ENCODE assay signal across 9 cellular contexts in the genomic region with DNA sequence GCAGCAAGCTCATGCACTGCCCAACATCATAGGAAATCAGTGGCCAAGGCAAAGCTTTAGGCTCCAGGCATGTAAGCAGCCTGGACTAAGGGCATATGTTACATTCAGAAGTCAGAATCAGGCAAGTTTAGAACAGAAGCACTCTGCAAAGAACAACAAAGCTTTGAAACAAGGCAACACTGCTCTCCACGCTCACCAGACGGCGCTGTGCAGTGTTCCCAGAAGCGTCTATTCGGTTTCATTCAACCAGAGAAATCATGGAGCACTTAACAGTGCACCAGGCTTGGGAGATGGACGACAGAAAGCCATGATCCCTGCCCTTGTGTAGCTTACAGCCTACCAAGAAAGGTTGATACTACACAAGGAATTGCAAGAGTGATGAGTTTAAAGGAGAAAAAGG.
DNase-seq lines count a peak whose midpoint lies in the region; ATAC-seq and TF ChIP-seq lines count a peak whose summit lies in the region.
"Had no signal": no experiment of that assay in that cellular context is flagged by ENCODE, and none has a peak within 500 bp of the region (broad histone marks: within the 10 kb centered on the region; RNA-seq: fewer than 3 reads in every experiment).

No MANE protein-coding gene starts in this region.

- no peak overlapping the region for H3K27ac Mint-ChIP-seq in osteocyte (ENCODE audit: unreplicated experiment)

- H3K9me3 ChIP-seq in cardiac muscle cell (ENCODE audit: low read depth) (no peaks in the 10 kb centered on the region), colonic mucosa (no peaks in the 10 kb centered on the region)

- peaks cover 2% of the 10 kb centered on the region for H3K4me1 Mint-ChIP-seq in osteocyte (ENCODE audit: unreplicated experiment)

- H3K4me3 ChIP-seq in cardiac muscle cell (no peak overlapping the region), colonic mucosa (no peak overlapping the region)

- intact Hi-C loops in Right ventricle myocardium inferior (cut with DNase I): loop anchor here (2.0 to 10.0 kb wide), 2 partner anchors 428 to 474 kb away; no protein-coding TSS in a partner anchor
- intact Hi-C loops in colonic mucosa (cut with DNase I): loop anchor here (10.0 kb wide), 1 partner anchor 222 kb away; no protein-coding TSS in a partner anchor

- ATAC-seq in Right ventricle myocardium inferior (no peak), GM21528 (IDR thresholded peaks at IDR 0.05; ENCODE audit: low FRiP score, unreplicated experiment) (no peak)

- no peak overlapping the region for H3K4me3 Mint-ChIP-seq in osteocyte (ENCODE audit: unreplicated experiment)
- H3K4me3 Mint-ChIP-seq: brain had no signal

- no peaks in the 10 kb centered on the region for H3K9me3 Mint-ChIP-seq in osteocyte (ENCODE audit: unreplicated experiment)

- peaks cover 13% of the 10 kb centered on the region for H3K27me3 Mint-ChIP-seq in osteocyte (ENCODE audit: unreplicated experiment)

- no peaks in the 10 kb centered on the region for H3K36me3 Mint-ChIP-seq in osteocyte (ENCODE audit: unreplicated experiment)

- peak; percentile 65 for TF ChIP-seq CTCF in cardiac muscle cell (IDR thresholded peaks at IDR 0.05; ENCODE audit: low read depth, low read length)
- TF ChIP-seq CTCF in colonic mucosa (IDR thresholded peaks at IDR 0.05): peak; percentile 35
- no peak for TF ChIP-seq CTCF in osteocyte (IDR thresholded peaks at IDR 0.05)

- H3K27me3 ChIP-seq in cardiac muscle cell: no peaks in the 10 kb centered on the region
- no peaks in the 10 kb centered on the region for H3K27me3 ChIP-seq in colonic mucosa

- H3K36me3 ChIP-seq in cardiac muscle cell: no peaks in the 10 kb centered on the region
- H3K36me3 ChIP-seq in colonic mucosa: no peaks in the 10 kb centered on the region

- H3K9ac ChIP-seq in colonic mucosa (ENCODE audit: low read depth in 2 of 2, low read length in 2 of 2): no peak overlapping the region

- no peak overlapping the region for H3K27ac ChIP-seq in cardiac muscle cell
- no peak overlapping the region for H3K27ac ChIP-seq in colonic mucosa

- no peaks in the 10 kb centered on the region for H3K4me1 ChIP-seq in cardiac muscle cell (ENCODE audit: low read depth)
- H3K4me1 ChIP-seq in colonic mucosa: no peaks in the 10 kb centered on the region

- peak; percentile 58 to 60 for DNase-seq in cardiac muscle cell (ENCODE audit: low read depth in 1 of 2, low spot score in 1 of 2)
- DNase-seq in Right ventricle myocardium inferior (ENCODE audit: missing footprints): no peak
- peak; percentile 12 for DNase-seq in NCI-H2171 (lab: John Stamatoyannopoulos, UW)
- peak; percentile 49 for DNase-seq in colonic mucosa
- DNase-seq in myocyte (ENCODE audit: low read depth): peak; percentile 40
- no peak for DNase-seq in osteocyte (ENCODE audit: extremely low spot score, unreplicated experiment)
- DNase-seq in NCI-H1694 (lab: John Stamatoyannopoulos, UW): no peak

Comparison
In these comparisons a context has a peak if more than half of its experiments do, and no peak if none do; other contexts are left out.
1. DNase-seq: peak in cardiac muscle cell (2 of 2), NCI-H2171 (single experiment), colonic mucosa (single experiment) and myocyte (single experiment); none in Right ventricle myocardium inferior (single experiment), osteocyte (single experiment) and NCI-H1694 (single experiment).